In the genomic region with DNA sequence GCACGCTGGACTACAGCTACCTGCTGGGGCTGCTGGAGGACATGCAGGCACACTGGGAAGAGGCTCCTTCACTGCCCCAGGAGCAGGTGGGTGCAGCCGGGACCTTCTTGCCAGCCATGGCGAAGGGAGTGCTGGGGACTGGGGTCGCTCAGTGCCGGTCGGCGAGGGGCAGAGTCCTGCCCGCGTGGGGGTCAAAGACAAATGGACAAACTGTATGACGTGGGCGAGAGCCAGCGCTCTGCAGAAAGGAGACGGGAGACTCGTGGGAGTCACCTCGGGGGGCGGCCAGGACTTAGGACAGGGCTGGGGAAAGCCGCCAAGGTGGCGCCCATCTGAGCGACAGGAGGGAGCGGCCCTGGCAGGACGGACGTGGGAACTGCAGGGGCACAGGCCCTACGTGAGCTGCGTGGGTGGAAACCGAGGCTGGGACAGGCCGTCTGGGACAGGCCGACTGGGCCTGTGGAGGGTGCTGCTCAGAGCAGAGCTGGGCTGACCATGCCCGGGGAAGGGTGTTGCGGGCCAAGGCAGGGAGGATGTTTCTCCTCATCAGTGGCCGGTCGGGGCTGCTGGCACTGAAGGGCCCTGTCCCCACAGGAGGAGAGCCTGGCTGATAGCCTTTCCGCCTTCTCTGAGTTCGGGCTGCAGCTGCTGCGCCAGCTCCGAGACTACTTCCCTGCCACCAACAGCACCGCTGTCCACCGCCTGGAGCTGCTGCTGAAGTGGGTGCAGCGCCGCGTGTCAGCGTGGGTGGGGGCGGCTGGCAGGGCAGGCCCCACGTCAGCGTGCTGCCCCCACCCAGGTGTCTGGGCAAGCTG, we compare ENCODE assay signal across 7 cellular contexts. TPM values are rescaled to one million over a fixed set of nuclear protein-coding genes. Genes with fewer than 3 reads are reported as not detected.
DNase-seq lines count a peak whose midpoint lies in the region; ATAC-seq and TF ChIP-seq lines count a peak whose summit lies in the region.

No MANE protein-coding gene starts in this region.

- H3K9ac ChIP-seq in NT2/D1 (ENCODE audit: insufficient read length, low read depth) = peak overlapping the region; percentile 36

- TF ChIP-seq EP300 in esophagus muscularis mucosa (IDR thresholded peaks at IDR 0.05) = no peak

- intact Hi-C loops in esophagus muscularis mucosa (cut with DNase I) = no loop called here

- no peaks in the 10 kb centered on the region for H3K9me3 ChIP-seq in NT2/D1 (ENCODE audit: insufficient read depth, low read length)
- H3K9me3 ChIP-seq in esophagus muscularis mucosa = no peaks in the 10 kb centered on the region

- H3K27me3 ChIP-seq in NT2/D1 (ENCODE audit: insufficient read depth, insufficient read length) (peaks cover 9% of the 10 kb centered on the region), esophagus muscularis mucosa (peaks cover 0 to 29% (median 0%) of the 10 kb centered on the region in 4 donors)

- H3K4me3 ChIP-seq in NT2/D1 (ENCODE audit: insufficient read length, low read depth) = no peak overlapping the region
- peak overlapping the region in 3 of 4 donors; percentile 10 to 32 (median 20) for H3K4me3 ChIP-seq in esophagus muscularis mucosa
- H3K4me3 ChIP-seq in retinal pigment epithelial cell (ENCODE audit: low read length) = peak overlapping the region; percentile 41

- DNase-seq in NT2/D1 (ENCODE audit: low read depth, low spot score) (no peak), esophagus muscularis mucosa (ENCODE audit: extremely low spot score) (no peak), retinal pigment epithelial cell (ENCODE audit: low read depth) (no peak), NCI-H345 treated with DMSO at 0.1 percent for 48 hours (lab: John Stamatoyannopoulos, UW; ENCODE audit: unreplicated experiment) (no peak), kidney tubule cell (ENCODE audit: low spot score) (no peak), occipital lobe (lab: John Stamatoyannopoulos, UW) (no peak)

- H3K27ac ChIP-seq in esophagus muscularis mucosa (replicated peaks in 1 of 4) = no peak overlapping the region

- H3K4me1 ChIP-seq in NT2/D1 (ENCODE audit: insufficient read depth, insufficient read length) (peaks cover 10% of the 10 kb centered on the region), esophagus muscularis mucosa (peaks cover 6 to 19% (median 16%) of the 10 kb centered on the region in 4 donors)

- peak; percentile 1 for ATAC-seq in GM18909 (IDR thresholded peaks at IDR 0.05; ENCODE audit: poor library complexity, unreplicated experiment)

- TF ChIP-seq POLR2A in esophagus muscularis mucosa (IDR thresholded peaks at IDR 0.05; ENCODE audit: low read depth) = no peak

- peaks cover 17% of the 10 kb centered on the region for H3K36me3 ChIP-seq in NT2/D1 (ENCODE audit: insufficient read depth, insufficient read length, low read length)
- peaks cover 5 to 16% (median 14%) of the 10 kb centered on the region in 4 donors for H3K36me3 ChIP-seq in esophagus muscularis mucosa

- 46% methylated on average over 26 of the region's 44 CpGs for WGBS in esophagus muscularis mucosa

- TF ChIP-seq CTCF in esophagus muscularis mucosa (IDR thresholded peaks at IDR 0.05) = no peak
- TF ChIP-seq CTCF in retinal pigment epithelial cell (conservative IDR thresholded peaks at IDR 0.05; ENCODE audit: low read depth, low read length) = no peak

RNA-seq across cellular contexts. Expression of gene TSR3, which starts 8.0 kb away (rescaled TPM):
- total RNA-seq in esophagus muscularis mucosa = 100 to 1,000 TPM in 3 of 4 donors, 10 to 100 TPM in 1; 78.2 to 112 (median 106) TPM
- total RNA-seq in occipital lobe = 36.8 TPM

RNA-seq across cellular contexts. Expression of gene GNPTG, which starts 8.1 kb away (rescaled TPM):
- total RNA-seq in esophagus muscularis mucosa = 10 to 100 TPM; 54.4 to 70.5 (median 61.1) TPM
- 15.0 TPM for total RNA-seq in occipital lobe

RNA-seq across cellular contexts. Expression of gene BAIAP3, which starts 10.2 kb away (rescaled TPM):
- 1 to 10 TPM; 1.3 to 4.2 (median 2.3) TPM for total RNA-seq in esophagus muscularis mucosa
- 5.8 TPM for total RNA-seq in occipital lobe

RNA-seq across cellular contexts. Expression of gene UBE2I, which starts 34.2 kb away (rescaled TPM):
- total RNA-seq in esophagus muscularis mucosa = 10 to 100 TPM; 42.8 to 70.5 (median 63.9) TPM
- total RNA-seq in occipital lobe = 42.7 TPM
